1 cellular context compared by ENCODE assay signal in the genomic region with DNA sequence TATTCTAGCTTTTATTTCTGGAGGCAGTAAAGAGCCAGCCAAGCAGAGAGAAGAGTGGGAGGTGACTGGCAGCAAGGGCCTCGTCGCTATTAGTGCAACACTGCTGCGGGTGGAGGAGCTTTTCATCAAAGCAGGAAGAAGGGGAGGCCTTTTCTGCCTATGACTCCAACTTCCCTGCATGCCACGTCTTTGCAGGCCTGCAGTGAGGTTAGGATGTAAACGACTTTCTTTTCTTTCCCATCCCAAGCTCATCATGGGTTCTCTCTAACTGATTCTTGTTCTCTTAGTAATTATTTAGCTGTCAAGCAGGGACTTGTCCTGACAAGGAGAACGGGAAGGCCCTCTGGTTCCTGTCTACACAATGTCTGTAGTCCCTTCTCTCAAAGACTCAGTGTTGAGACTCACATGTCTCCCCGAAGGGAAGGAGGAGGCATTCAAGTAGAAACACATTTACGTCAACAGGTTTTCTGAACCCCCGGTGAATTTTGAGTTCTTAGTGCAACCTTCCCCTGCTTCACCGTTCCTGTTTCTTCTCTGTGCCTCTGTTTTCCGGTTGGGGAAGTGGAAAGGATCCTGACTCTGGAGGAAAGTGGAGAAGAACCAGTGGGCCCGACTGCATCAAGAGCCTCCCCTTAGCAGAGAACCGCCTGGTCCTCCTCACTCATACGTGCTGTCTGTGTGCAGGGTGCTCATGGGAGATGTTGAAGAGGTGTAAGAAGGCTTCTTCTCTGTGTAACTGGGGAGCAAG.
TF ChIP-seq lines count a peak whose summit lies in the region.

No MANE protein-coding gene starts in this region.

TF ChIP-seq in GM12878, 131 proteins besides CTCF, POLR2A, EP300 and RAD21 (continued from another document and continues in another):
- TF ChIP-seq, protein P1, sequence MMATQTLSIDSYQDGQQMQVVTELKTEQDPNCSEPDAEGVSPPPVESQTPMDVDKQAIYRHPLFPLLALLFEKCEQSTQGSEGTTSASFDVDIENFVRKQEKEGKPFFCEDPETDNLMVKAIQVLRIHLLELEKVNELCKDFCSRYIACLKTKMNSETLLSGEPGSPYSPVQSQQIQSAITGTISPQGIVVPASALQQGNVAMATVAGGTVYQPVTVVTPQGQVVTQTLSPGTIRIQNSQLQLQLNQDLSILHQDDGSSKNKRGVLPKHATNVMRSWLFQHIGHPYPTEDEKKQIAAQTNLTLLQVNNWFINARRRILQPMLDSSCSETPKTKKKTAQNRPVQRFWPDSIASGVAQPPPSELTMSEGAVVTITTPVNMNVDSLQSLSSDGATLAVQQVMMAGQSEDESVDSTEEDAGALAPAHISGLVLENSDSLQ (IDR thresholded peaks at IDR 0.05) = peak; percentile 97
- TF ChIP-seq, protein P2, sequence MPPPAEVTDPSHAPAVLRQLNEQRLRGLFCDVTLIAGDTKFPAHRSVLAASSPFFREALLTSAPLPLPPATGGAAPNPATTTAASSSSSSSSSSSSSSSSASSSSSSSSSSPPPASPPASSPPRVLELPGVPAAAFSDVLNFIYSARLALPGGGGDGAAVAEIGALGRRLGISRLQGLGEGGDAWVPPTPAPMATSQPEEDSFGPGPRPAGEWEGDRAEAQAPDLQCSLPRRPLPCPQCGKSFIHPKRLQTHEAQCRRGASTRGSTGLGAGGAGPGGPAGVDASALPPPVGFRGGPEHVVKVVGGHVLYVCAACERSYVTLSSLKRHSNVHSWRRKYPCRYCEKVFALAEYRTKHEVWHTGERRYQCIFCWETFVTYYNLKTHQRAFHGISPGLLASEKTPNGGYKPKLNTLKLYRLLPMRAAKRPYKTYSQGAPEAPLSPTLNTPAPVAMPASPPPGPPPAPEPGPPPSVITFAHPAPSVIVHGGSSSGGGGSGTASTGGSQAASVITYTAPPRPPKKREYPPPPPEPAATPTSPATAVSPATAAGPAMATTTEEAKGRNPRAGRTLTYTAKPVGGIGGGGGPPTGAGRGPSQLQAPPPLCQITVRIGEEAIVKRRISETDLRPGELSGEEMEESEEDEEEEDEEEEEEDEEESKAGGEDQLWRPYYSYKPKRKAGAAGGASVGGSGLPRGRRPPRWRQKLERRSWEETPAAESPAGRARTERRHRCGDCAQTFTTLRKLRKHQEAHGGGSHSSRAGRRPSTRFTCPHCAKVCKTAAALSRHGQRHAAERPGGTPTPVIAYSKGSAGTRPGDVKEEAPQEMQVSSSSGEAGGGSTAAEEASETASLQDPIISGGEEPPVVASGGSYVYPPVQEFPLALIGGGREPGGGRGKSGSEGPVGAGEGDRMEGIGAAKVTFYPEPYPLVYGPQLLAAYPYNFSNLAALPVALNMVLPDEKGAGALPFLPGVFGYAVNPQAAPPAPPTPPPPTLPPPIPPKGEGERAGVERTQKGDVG (CRISPR knock-in tag; IDR thresholded peaks at IDR 0.05) = no peak
- TF ChIP-seq ZBTB11 (CRISPR knock-in tag; IDR thresholded peaks at IDR 0.05) (no peak), EGR1 (IDR thresholded peaks at IDR 0.05; ENCODE audit: borderline replicate concordance in 1 of 2, low read depth in 2 of 2, low read length in 2 of 2) (peak in 1 of 2 experiments; percentile 57; a peak in 1 of 3 replicates), POU2F2 (IDR thresholded peaks at IDR 0.05; ENCODE audit: borderline replicate concordance, low read depth, low read length) (peak; percentile 38; the same call in 1 of the 3 replicates), CEBPZ (IDR thresholded peaks at IDR 0.05; ENCODE audit: low read depth, low read length) (no peak), NBN (IDR thresholded peaks at IDR 0.05) (0 out of 2 replicates have a peak, but pooled peaks have one; percentile 63), RUNX3 (IDR thresholded peaks at IDR 0.05; ENCODE audit: low read length) (peak; percentile 18; the same call in 1 of the 2 replicates), SPI1 (IDR thresholded peaks at IDR 0.05; ENCODE audit: borderline replicate concordance, insufficient read depth, low read depth, low read length) (peak; percentile 42; the same call in 1 of the 2 replicates), CHD1 (IDR thresholded peaks at IDR 0.05; ENCODE audit: low read depth, low read length) (peak; percentile 63; the same call in 1 of the 2 replicates), MAX (IDR thresholded peaks at IDR 0.05; ENCODE audit: low read depth, low read length) (peak; percentile 54; the same call in 1 of the 2 replicates), RAD51 (IDR thresholded peaks at IDR 0.05) (peak; percentile 22; the same call in 1 of the 2 replicates), KLF5 (IDR thresholded peaks at IDR 0.05; ENCODE audit: partially characterized antibody) (no peak), SMAD5 (IDR thresholded peaks at IDR 0.05; ENCODE audit: low read depth) (0 out of 2 replicates have a peak, but pooled peaks have one; percentile 47), CREM (IDR thresholded peaks at IDR 0.05; ENCODE audit: low read depth) (peak; percentile 31; the same call in 1 of the 2 replicates), SUZ12 (IDR thresholded peaks at IDR 0.05; ENCODE audit: unreplicated experiment) (no peak), EED (IDR thresholded peaks at IDR 0.05; ENCODE audit: low read depth) (peak; percentile 87), CBFB (IDR thresholded peaks at IDR 0.05; ENCODE audit: low read depth) (0 out of 2 replicates have a peak, but pooled peaks have one; percentile 17), JUNB (IDR thresholded peaks at IDR 0.05) (0 out of 2 replicates have a peak, but pooled peaks have one; percentile 11), BACH1 (IDR thresholded peaks at IDR 0.05; ENCODE audit: borderline replicate concordance) (no peak), CREB1 (IDR thresholded peaks at IDR 0.05; ENCODE audit: low read depth) (peak; percentile 49; the same call in 1 of the 2 replicates), MTA2 (IDR thresholded peaks at IDR 0.05; ENCODE audit: low read depth) (no peak; the same call in 1 of the 2 replicates), WRNIP1 (IDR thresholded peaks at IDR 0.05; ENCODE audit: borderline replicate concordance, low read depth, low read length) (no peak)
- TF ChIP-seq, protein P3, sequence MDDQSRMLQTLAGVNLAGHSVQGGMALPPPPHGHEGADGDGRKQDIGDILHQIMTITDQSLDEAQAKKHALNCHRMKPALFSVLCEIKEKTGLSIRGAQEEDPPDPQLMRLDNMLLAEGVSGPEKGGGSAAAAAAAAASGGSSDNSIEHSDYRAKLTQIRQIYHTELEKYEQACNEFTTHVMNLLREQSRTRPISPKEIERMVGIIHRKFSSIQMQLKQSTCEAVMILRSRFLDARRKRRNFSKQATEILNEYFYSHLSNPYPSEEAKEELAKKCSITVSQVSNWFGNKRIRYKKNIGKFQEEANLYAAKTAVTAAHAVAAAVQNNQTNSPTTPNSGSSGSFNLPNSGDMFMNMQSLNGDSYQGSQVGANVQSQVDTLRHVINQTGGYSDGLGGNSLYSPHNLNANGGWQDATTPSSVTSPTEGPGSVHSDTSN (IDR thresholded peaks at IDR 0.05; ENCODE audit: insufficient replicate concordance, low read depth, low read length) = peak; percentile 87
- TF ChIP-seq, protein P4, sequence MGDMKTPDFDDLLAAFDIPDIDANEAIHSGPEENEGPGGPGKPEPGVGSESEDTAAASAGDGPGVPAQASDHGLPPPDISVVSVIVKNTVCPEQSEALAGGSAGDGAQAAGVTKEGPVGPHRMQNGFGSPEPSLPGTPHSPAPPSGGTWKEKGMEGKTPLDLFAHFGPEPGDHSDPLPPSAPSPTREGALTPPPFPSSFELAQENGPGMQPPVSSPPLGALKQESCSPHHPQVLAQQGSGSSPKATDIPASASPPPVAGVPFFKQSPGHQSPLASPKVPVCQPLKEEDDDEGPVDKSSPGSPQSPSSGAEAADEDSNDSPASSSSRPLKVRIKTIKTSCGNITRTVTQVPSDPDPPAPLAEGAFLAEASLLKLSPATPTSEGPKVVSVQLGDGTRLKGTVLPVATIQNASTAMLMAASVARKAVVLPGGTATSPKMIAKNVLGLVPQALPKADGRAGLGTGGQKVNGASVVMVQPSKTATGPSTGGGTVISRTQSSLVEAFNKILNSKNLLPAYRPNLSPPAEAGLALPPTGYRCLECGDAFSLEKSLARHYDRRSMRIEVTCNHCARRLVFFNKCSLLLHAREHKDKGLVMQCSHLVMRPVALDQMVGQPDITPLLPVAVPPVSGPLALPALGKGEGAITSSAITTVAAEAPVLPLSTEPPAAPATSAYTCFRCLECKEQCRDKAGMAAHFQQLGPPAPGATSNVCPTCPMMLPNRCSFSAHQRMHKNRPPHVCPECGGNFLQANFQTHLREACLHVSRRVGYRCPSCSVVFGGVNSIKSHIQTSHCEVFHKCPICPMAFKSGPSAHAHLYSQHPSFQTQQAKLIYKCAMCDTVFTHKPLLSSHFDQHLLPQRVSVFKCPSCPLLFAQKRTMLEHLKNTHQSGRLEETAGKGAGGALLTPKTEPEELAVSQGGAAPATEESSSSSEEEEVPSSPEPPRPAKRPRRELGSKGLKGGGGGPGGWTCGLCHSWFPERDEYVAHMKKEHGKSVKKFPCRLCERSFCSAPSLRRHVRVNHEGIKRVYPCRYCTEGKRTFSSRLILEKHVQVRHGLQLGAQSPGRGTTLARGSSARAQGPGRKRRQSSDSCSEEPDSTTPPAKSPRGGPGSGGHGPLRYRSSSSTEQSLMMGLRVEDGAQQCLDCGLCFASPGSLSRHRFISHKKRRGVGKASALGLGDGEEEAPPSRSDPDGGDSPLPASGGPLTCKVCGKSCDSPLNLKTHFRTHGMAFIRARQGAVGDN (IDR thresholded peaks at IDR 0.05) = peak; percentile 64
- TF ChIP-seq, protein P5, sequence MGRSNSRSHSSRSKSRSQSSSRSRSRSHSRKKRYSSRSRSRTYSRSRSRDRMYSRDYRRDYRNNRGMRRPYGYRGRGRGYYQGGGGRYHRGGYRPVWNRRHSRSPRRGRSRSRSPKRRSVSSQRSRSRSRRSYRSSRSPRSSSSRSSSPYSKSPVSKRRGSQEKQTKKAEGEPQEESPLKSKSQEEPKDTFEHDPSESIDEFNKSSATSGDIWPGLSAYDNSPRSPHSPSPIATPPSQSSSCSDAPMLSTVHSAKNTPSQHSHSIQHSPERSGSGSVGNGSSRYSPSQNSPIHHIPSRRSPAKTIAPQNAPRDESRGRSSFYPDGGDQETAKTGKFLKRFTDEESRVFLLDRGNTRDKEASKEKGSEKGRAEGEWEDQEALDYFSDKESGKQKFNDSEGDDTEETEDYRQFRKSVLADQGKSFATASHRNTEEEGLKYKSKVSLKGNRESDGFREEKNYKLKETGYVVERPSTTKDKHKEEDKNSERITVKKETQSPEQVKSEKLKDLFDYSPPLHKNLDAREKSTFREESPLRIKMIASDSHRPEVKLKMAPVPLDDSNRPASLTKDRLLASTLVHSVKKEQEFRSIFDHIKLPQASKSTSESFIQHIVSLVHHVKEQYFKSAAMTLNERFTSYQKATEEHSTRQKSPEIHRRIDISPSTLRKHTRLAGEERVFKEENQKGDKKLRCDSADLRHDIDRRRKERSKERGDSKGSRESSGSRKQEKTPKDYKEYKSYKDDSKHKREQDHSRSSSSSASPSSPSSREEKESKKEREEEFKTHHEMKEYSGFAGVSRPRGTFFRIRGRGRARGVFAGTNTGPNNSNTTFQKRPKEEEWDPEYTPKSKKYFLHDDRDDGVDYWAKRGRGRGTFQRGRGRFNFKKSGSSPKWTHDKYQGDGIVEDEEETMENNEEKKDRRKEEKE (IDR thresholded peaks at IDR 0.05) = no peak
